Comparison of ENCODE assay signal across 10 cellular contexts in the genomic region with DNA sequence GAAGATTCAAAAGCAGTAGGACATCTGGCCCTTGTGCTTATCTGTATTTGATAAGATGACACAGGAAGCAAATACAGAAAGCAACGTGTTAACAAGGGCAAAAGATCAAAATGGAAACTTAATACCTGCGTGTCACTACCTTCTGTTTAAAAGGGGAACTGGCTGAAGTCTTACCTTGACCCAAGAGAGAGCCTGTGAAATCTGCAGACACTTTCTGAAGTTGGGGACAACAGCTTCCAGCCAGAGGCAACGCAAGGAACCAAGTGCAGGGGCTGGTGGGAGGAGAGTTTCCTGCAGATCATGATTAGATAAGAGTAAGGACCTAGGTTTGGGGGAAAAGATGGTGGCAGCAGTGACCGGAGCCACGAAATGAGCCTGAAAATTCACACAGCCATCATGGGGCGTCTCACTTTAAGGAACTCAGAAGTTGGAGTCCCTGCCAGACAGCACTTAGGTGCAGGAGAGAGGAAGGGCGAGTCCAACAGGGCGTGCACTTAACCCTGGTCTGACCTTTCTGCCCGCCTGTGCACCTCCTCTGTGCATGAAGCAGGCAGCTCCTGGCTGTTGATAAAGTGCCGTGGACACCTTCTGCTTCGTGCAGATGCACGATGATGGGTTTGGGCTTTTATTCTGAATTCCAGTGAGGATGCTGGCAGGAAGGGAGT.
A peak's percentile ranks its signal among the peaks of the same experiment; 100 is the strongest.
DNase-seq lines count a peak whose midpoint lies in the region; ATAC-seq, FAIRE-seq and TF ChIP-seq lines count a peak whose summit lies in the region.
"Had no signal": no experiment of that assay in that cellular context is flagged by ENCODE, and none has a peak within 500 bp of the region (broad histone marks: within the 10 kb centered on the region; RNA-seq: fewer than 3 reads in every experiment).

No MANE protein-coding gene starts in this region.

- H4K20me1 ChIP-seq in Loucy (ENCODE audit: insufficient read depth, low read length, poor library complexity, severe bottlenecking) (no peaks in the 10 kb centered on the region), keratinocyte (ENCODE audit: control insufficient read depth, extremely low read depth, insufficient read depth, low read length) (no peaks in the 10 kb centered on the region)

- H3K36me3 ChIP-seq in Loucy (ENCODE audit: insufficient read depth, low read length) (no peaks in the 10 kb centered on the region; the same call in 1 of the 2 replicates), keratinocyte (ENCODE audit: control insufficient read depth in 2 of 2, extremely low read depth in 1 of 2, insufficient read depth in 2 of 2, low read length in 2 of 2) (no peaks in the 10 kb centered on the region)

- no peak overlapping the region for H2AFZ ChIP-seq in Loucy (ENCODE audit: low read length)
- H2AFZ ChIP-seq in keratinocyte (ENCODE audit: control insufficient read depth, low read length) = peak overlapping the region; percentile 59

- CTCF ChIA-PET in activated naive CD4-positive, alpha-beta T cell treated with anti-CD3 and anti-CD28 coated beads, Interleukin-2, amount 10 ng/mL, durations not matched to agents 7 days and 5 days (lab: Charles Lee) = interaction anchor here (1.3 to 4.8 kb wide), 5 partner anchors 10 to 151 kb away, joined by 4 to 27 read pairs (median 8); no protein-coding TSS in a partner anchor

- H3K4me2 ChIP-seq in Loucy (ENCODE audit: low read depth, low read length, poor library complexity, severe bottlenecking) (no peak overlapping the region), keratinocyte (ENCODE audit: control insufficient read depth, extremely low read depth, insufficient read depth, low read depth, low read length) (peak overlapping the region; percentile 68)

- dilution Hi-C loops in keratinocyte (cut with MboI; ENCODE audit: extremely low pct_ligation_motif_present, low sequenced_read_pairs) = no loop called here

- H3K79me2 ChIP-seq in Loucy (ENCODE audit: insufficient read depth, low read length) = no peaks in the 10 kb centered on the region
- no peaks in the 10 kb centered on the region for H3K79me2 ChIP-seq in keratinocyte (ENCODE audit: control insufficient read depth, insufficient read depth, low read length)

- H3K4me3 Mint-ChIP-seq in activated naive CD4-positive, alpha-beta T cell treated with anti-CD3 and anti-CD28 coated beads, Interleukin-2, amount 10 ng/mL, durations not matched to agents 7 days and 5 days = peak overlapping the region; percentile 78
- H3K4me3 Mint-ChIP-seq in stimulated activated naive B cell treated with anti-CD40 and anti-IgM and Interleukin-4, amounts not matched to agents 10 μg/mL and 1 μg/mL and 100 μg/mL, for 72 hours = peak overlapping the region; percentile 54 to 78

- ATAC-seq in stimulated activated naive B cell treated with anti-CD40 and anti-IgM and Interleukin-4, amounts not matched to agents 10 μg/mL and 1 μg/mL and 100 μg/mL, for 72 hours (replicated peaks) = peak; percentile 60 to 71
- ATAC-seq in GM19397 (IDR thresholded peaks at IDR 0.05; ENCODE audit: unreplicated experiment) = no peak
- ATAC-seq in GM21447 (IDR thresholded peaks at IDR 0.05; ENCODE audit: unreplicated experiment) = no peak

- H3K27me3 ChIP-seq in Loucy (ENCODE audit: insufficient read depth, low read length, poor library complexity, severe bottlenecking) (no peaks in the 10 kb centered on the region), keratinocyte (ENCODE audit: control insufficient read depth, extremely low read depth, insufficient read depth, low read length) (no peaks in the 10 kb centered on the region)

- no peak for FAIRE-seq in keratinocyte (lab: Jason Lieb, UNC)

- no peaks in the 10 kb centered on the region for H3K9me2 ChIP-seq in Loucy (replicated peaks; ENCODE audit: low read depth, low read length)

- H3K9me3 Mint-ChIP-seq in activated naive CD4-positive, alpha-beta T cell treated with anti-CD3 and anti-CD28 coated beads, Interleukin-2, amount 10 ng/mL, durations not matched to agents 7 days and 5 days = peaks cover 3% of the 10 kb centered on the region
- peaks cover 0 to 2% of the 10 kb centered on the region in 2 donors for H3K9me3 Mint-ChIP-seq in stimulated activated naive B cell treated with anti-CD40 and anti-IgM and Interleukin-4, amounts not matched to agents 10 μg/mL and 1 μg/mL and 100 μg/mL, for 72 hours

- H3K27ac ChIP-seq in keratinocyte (ENCODE audit: control insufficient read depth, insufficient read depth, low read length) = peak overlapping the region; percentile 59

- H3K4me1 ChIP-seq in Loucy (ENCODE audit: insufficient read depth, low read length, poor library complexity, severe bottlenecking) (peaks cover 69% of the 10 kb centered on the region), keratinocyte (ENCODE audit: control insufficient read depth, extremely low read depth, insufficient read depth, low read length) (peaks cover 42% of the 10 kb centered on the region)

- H3K27me3 Mint-ChIP-seq in activated naive CD4-positive, alpha-beta T cell treated with anti-CD3 and anti-CD28 coated beads, Interleukin-2, amount 10 ng/mL, durations not matched to agents 7 days and 5 days = peaks cover 3% of the 10 kb centered on the region
- no peaks in the 10 kb centered on the region for H3K27me3 Mint-ChIP-seq in stimulated activated naive B cell treated with anti-CD40 and anti-IgM and Interleukin-4, amounts not matched to agents 10 μg/mL and 1 μg/mL and 100 μg/mL, for 72 hours

- peak; percentile 76 for DNase-seq in activated naive CD4-positive, alpha-beta T cell treated with anti-CD3 and anti-CD28 coated beads, Interleukin-2, amount 10 ng/mL, durations not matched to agents 7 days and 5 days
- no peak for DNase-seq in keratinocyte (ENCODE audit: low read depth, low spot score)
- peak; percentile 39 for DNase-seq in stimulated activated naive B cell treated with anti-CD40 and anti-IgM and Interleukin-4, amounts not matched to agents 10 μg/mL and 1 μg/mL and 100 μg/mL, for 72 hours
- no peak for DNase-seq in LoVo (ENCODE audit: low spot score)
- no peak for DNase-seq in NCI-H82 treated with DMSO at 0.1 percent for 48 hours (lab: John Stamatoyannopoulos, UW; ENCODE audit: unreplicated experiment)
- DNase-seq: activated CD4-positive, CD25-positive, alpha-beta regulatory T cell; foreskin melanocyte had no signal

- H3K4me1 Mint-ChIP-seq in activated naive CD4-positive, alpha-beta T cell treated with anti-CD3 and anti-CD28 coated beads, Interleukin-2, amount 10 ng/mL, durations not matched to agents 7 days and 5 days = peaks cover 97% of the 10 kb centered on the region
- peaks cover 71 to 92% of the 10 kb centered on the region in 2 donors for H3K4me1 Mint-ChIP-seq in stimulated activated naive B cell treated with anti-CD40 and anti-IgM and Interleukin-4, amounts not matched to agents 10 μg/mL and 1 μg/mL and 100 μg/mL, for 72 hours

- peaks cover 72% of the 10 kb centered on the region for H3K36me3 Mint-ChIP-seq in activated naive CD4-positive, alpha-beta T cell treated with anti-CD3 and anti-CD28 coated beads, Interleukin-2, amount 10 ng/mL, durations not matched to agents 7 days and 5 days
- H3K36me3 Mint-ChIP-seq in stimulated activated naive B cell treated with anti-CD40 and anti-IgM and Interleukin-4, amounts not matched to agents 10 μg/mL and 1 μg/mL and 100 μg/mL, for 72 hours = peaks cover 77 to 88% of the 10 kb centered on the region in 2 donors

- H3K27ac Mint-ChIP-seq in activated naive CD4-positive, alpha-beta T cell treated with anti-CD3 and anti-CD28 coated beads, Interleukin-2, amount 10 ng/mL, durations not matched to agents 7 days and 5 days = peak overlapping the region; percentile 86
- H3K27ac Mint-ChIP-seq in stimulated activated naive B cell treated with anti-CD40 and anti-IgM and Interleukin-4, amounts not matched to agents 10 μg/mL and 1 μg/mL and 100 μg/mL, for 72 hours = peak overlapping the region; percentile 94

- no peaks in the 10 kb centered on the region; the same call in 1 of the 2 replicates for H3F3A ChIP-seq in Loucy (ENCODE audit: low read depth)

- no peak overlapping the region for H3K4me3 ChIP-seq in Loucy (ENCODE audit: low read length, poor library complexity, severe bottlenecking)
- H3K4me3 ChIP-seq in keratinocyte (ENCODE audit: control insufficient read depth in 2 of 3, extremely low read depth in 1 of 3, insufficient read depth in 2 of 3, low read depth in 1 of 3, low read length in 3 of 3) = no peak overlapping the region

- H3K9me1 ChIP-seq in keratinocyte (ENCODE audit: control insufficient read depth, extremely low read depth, insufficient read depth, low read length) = peaks cover 3% of the 10 kb centered on the region

- TF ChIP-seq CTCF in Loucy (conservative IDR thresholded peaks at IDR 0.05; ENCODE audit: low read length) = no peak
- TF ChIP-seq CTCF in keratinocyte (optimal IDR thresholded peaks at IDR 0.05 in 1 of 3, IDR thresholded peaks at IDR 0.05 in 1 of 3, conservative IDR thresholded peaks at IDR 0.05 in 1 of 3; ENCODE audit: extremely low read depth in 1 of 3, insufficient read depth in 2 of 3, low read length in 3 of 3) = no peak

- no peaks in the 10 kb centered on the region for H3K9me3 ChIP-seq in Loucy (ENCODE audit: insufficient read depth, low read depth, low read length)
- H3K9me3 ChIP-seq in keratinocyte (ENCODE audit: control insufficient read depth, low read depth, low read length) = no peaks in the 10 kb centered on the region

- H3K9ac ChIP-seq in Loucy (ENCODE audit: low read depth, low read length, poor library complexity, severe bottlenecking) (peak overlapping the region; percentile 14), keratinocyte (ENCODE audit: control insufficient read depth, extremely low read depth, insufficient read depth, low read length) (peak overlapping the region; percentile 39)

Comparison
In these comparisons a context has a peak if more than half of its experiments do, and no peak if none do; other contexts are left out.
1. DNase-seq: peak in activated naive CD4-positive, alpha-beta T cell treated with anti-CD3 and anti-CD28 coated beads, Interleukin-2, amount 10 ng/mL, durations not matched to agents 7 days and 5 days (single experiment) and stimulated activated naive B cell treated with anti-CD40 and anti-IgM and Interleukin-4, amounts not matched to agents 10 μg/mL and 1 μg/mL and 100 μg/mL, for 72 hours (single experiment); none in keratinocyte (single experiment), LoVo (single experiment) and NCI-H82 treated with DMSO at 0.1 percent for 48 hours (single experiment).
2. ATAC-seq: peak in stimulated activated naive B cell treated with anti-CD40 and anti-IgM and Interleukin-4, amounts not matched to agents 10 μg/mL and 1 μg/mL and 100 μg/mL, for 72 hours (2 of 2); none in GM19397 (single experiment) and GM21447 (single experiment).